In the genomic region with DNA sequence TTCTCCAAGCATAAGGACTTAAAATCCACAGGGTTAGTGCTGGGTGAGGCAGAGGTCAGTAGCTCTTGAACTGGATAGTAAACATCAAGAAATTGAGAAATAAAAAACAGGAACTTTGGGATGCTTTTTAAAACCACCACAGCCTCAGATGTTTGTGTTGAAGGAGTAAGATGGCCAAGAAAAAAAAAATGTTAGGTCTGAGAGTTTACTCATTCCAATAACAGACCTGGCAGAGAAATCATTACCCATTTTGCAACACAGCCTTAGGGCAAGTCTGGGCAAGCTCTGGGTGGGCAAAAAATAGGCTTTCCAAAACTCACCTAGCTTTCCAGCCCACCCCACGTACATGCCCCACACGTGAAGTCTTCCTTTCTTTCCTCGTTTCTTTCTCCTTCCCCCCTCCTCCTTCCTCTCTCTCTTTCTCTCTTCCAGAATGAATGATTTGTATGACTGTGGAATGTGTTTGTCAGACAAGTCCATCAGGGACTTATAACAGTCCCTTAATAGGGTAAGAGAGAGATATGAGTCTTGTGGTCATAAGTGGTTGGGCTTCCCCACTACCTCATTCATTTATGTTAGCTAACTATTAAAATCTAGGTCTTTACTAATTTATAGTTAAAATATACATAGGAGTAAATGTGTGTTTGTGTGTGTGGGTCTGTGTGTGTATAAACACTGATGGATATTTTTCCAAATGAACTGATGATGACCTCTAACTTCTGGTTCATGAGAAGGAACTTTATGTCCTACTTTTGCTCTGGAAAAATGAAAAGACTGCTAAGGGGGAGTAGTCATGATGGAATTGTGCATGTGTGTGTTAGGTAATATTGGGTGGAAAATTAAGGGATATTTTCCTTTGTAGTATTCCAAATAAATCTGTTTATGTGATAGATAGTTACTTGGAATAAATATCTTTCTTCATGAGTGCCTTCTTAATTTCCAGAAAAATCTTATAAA, we compare ENCODE assay signal across 1 cellular context.
TF ChIP-seq lines count a peak whose summit lies in the region.

No MANE protein-coding gene starts in this region.

TF ChIP-seq in H1, 55 proteins besides CTCF, POLR2A, EP300 and RAD21:
- TF ChIP-seq KDM4A (IDR thresholded peaks at IDR 0.05; ENCODE audit: low read depth, low read length, severe bottlenecking) (no peak), CEBPB (IDR thresholded peaks at IDR 0.05; ENCODE audit: low read depth, low read length) (no peak), BACH1 (IDR thresholded peaks at IDR 0.05; ENCODE audit: low read length) (no peak), CHD1 (IDR thresholded peaks at IDR 0.05; ENCODE audit: low read depth, low read length) (no peak), RNF2 (IDR thresholded peaks at IDR 0.05; ENCODE audit: borderline replicate concordance, low read depth, low read length, missing control alignments, poor library complexity, severe bottlenecking) (no peak), HDAC6 (IDR thresholded peaks at IDR 0.05; ENCODE audit: low read depth, low read length) (no peak), BRCA1 (IDR thresholded peaks at IDR 0.05; ENCODE audit: low read depth, low read length) (no peak), JUND (IDR thresholded peaks at IDR 0.05; ENCODE audit: low read length) (no peak), CBX5 (IDR thresholded peaks at IDR 0.05; ENCODE audit: low read depth, low read length) (no peak), CTBP2 (IDR thresholded peaks at IDR 0.05; ENCODE audit: borderline replicate concordance, insufficient read depth, insufficient read length, low read length) (no peak)
- TF ChIP-seq, protein P1, sequence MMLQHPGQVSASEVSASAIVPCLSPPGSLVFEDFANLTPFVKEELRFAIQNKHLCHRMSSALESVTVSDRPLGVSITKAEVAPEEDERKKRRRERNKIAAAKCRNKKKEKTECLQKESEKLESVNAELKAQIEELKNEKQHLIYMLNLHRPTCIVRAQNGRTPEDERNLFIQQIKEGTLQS (IDR thresholded peaks at IDR 0.05; ENCODE audit: insufficient read depth, low read depth, low read length) = no peak
